Comparison of ENCODE assay signal across 18 cellular contexts in genomic region chr6:28920281-28920680, GRCh38. TPM values are rescaled to one million over a fixed set of nuclear protein-coding genes. Genes with fewer than 3 reads are reported as not detected.
DNase-seq lines count a peak whose midpoint lies in the region; ATAC-seq, FAIRE-seq and TF ChIP-seq lines count a peak whose summit lies in the region.
"Had no signal": no experiment of that assay in that cellular context is flagged by ENCODE, and none has a peak within 500 bp of the region (broad histone marks: within the 10 kb centered on the region; RNA-seq: fewer than 3 reads in every experiment).

No MANE protein-coding gene starts in this region.

- SMC1A ChIA-PET in GM12878 (lab: Charles Lee; ENCODE audit: uncharacterized antibody, unreplicated experiment): interaction anchor here (1.3 to 1.4 kb wide), 2 partner anchors 10 to 39 kb away, joined by 3 read pairs; no protein-coding TSS in a partner anchor

- no TSS peak for BruUV-seq in GM12878 (replicated peaks; lab: Mats Ljungman, UMichigan)

- DNase-seq in activated T-cell treated with anti-CD3 and anti-CD28 coated beads, Interleukin-2, amount 50 U/mL, for 4 hours: no peak
- no peak for DNase-seq in activated T-cell treated with anti-CD3 and anti-CD28 coated beads, Interleukin-2, amount 50 U/mL, for 48 hours
- DNase-seq in GM23338 (ENCODE audit: low spot score): no peak
- DNase-seq in GM12878 (ENCODE audit: low read depth, low spot score): no peak
- DNase-seq in neural progenitor cell (ENCODE audit: low spot score): no peak
- no peak for DNase-seq in NOMO-1 treated with dmso at 0.1 percent for 144 hours (lab: John Stamatoyannopoulos, UW; ENCODE audit: unreplicated experiment)
- DNase-seq in medulla oblongata (ENCODE audit: extremely low spot score): no peak
- DNase-seq in prostate gland (ENCODE audit: low spot score): no peak
- DNase-seq: activated gamma-delta T cell treated with Interleukin-2 at 50 U/mL for 16 hours; HCEC 1CT; mesenchymal stem cell; NCI-H187 treated with DMSO at 0.1 percent for 48 hours; NCI-H345; nucleus accumbens; stimulated activated naive CD8-positive, alpha-beta T cell treated with anti-CD3 and anti-CD28 coated beads, Interleukin-15, Interleukin-2, amounts not matched to agents 100 U/mL and 50 U/mL, for 24 hours; SW 1271; upper lobe of right lung had no signal

- in situ Hi-C loops in GM12878 (cut with MboI): no loop called here

- H2AFZ ChIP-seq in GM23338 (no peak overlapping the region), GM12878 (ENCODE audit: control insufficient read depth, low read depth, low read length) (no peak overlapping the region), neural progenitor cell (replicated peaks) (no peak overlapping the region)

- POLR2A ChIA-PET in GM12878 (lab: Charles Lee): interaction anchor here (0.6 kb wide), 1 partner anchor 525 kb away, joined by 6 read pairs; no protein-coding TSS in a partner anchor

- no peak for FAIRE-seq in GM12878 (lab: Jason Lieb, UNC)
- FAIRE-seq: keratinocyte had no signal

- H3K27ac Mint-ChIP-seq in GM23338 (no peak overlapping the region), neural progenitor cell (no peak overlapping the region)

- H3F3A ChIP-seq in GM23338 (replicated peaks; ENCODE audit: low read depth): no peaks in the 10 kb centered on the region; the same call in 1 of the 2 replicates
- H3F3A ChIP-seq in neural progenitor cell (ENCODE audit: low read depth): peaks cover 13% of the 10 kb centered on the region

- TF ChIP-seq POLR2A in GM12878 (IDR thresholded peaks at IDR 0.05; ENCODE audit: low read depth, low read length) (no peak), prostate gland (IDR thresholded peaks at IDR 0.05) (no peak)

- RAD21 ChIA-PET in GM12878 (lab: Charles Lee; ENCODE audit: unreplicated experiment): no interaction called here

- peaks cover 41% of the 10 kb centered on the region for H3K36me3 Mint-ChIP-seq in activated T-cell treated with anti-CD3 and anti-CD28 coated beads, Interleukin-2, amount 50 U/mL, for 4 hours (ENCODE audit: insufficient read depth)
- peaks cover 68% of the 10 kb centered on the region for H3K36me3 Mint-ChIP-seq in GM23338 (ENCODE audit: low read depth)
- H3K36me3 Mint-ChIP-seq in neural progenitor cell: peaks cover 37% of the 10 kb centered on the region

- H3K9me3 Mint-ChIP-seq in activated T-cell treated with anti-CD3 and anti-CD28 coated beads, Interleukin-2, amount 50 U/mL, for 4 hours: no peaks in the 10 kb centered on the region
- H3K9me3 Mint-ChIP-seq in GM23338 (no peaks in the 10 kb centered on the region; the same call in 2 of the 3 replicates), neural progenitor cell (no peaks in the 10 kb centered on the region)

- H3K9ac ChIP-seq in GM12878 (ENCODE audit: control insufficient read depth, insufficient read depth, low read length): peak overlapping the region; percentile 14; the same call in 1 of the 2 replicates
- no peak overlapping the region for H3K9ac ChIP-seq in neural progenitor cell

- H3K27ac ChIP-seq in GM23338 (ENCODE audit: low read depth): no peak overlapping the region
- H3K27ac ChIP-seq in GM12878 (ENCODE audit: control insufficient read depth, insufficient read depth): no peak overlapping the region
- H3K27ac ChIP-seq in neural progenitor cell: no peak overlapping the region
- H3K27ac ChIP-seq in prostate gland: no peak overlapping the region
- H3K27ac ChIP-seq: upper lobe of right lung had no signal

- H3K79me2 ChIP-seq in GM23338 (replicated peaks; ENCODE audit: insufficient read depth) (peaks cover 70% of the 10 kb centered on the region), GM12878 (ENCODE audit: control insufficient read depth, insufficient read depth, low read length) (peaks cover 49% of the 10 kb centered on the region), neural progenitor cell (ENCODE audit: low read depth) (peaks cover 80% of the 10 kb centered on the region)

- H3K9me2 ChIP-seq in GM23338 (ENCODE audit: insufficient read depth): no peaks in the 10 kb centered on the region

- intact Hi-C loops in GM12878 (cut with micrococcal nuclease; ENCODE audit: unreplicated experiment): no loop called here
- intact Hi-C loops in prostate gland (cut with DNase I): no loop called here

- H3K27me3 ChIP-seq in GM23338 (ENCODE audit: insufficient read depth) (no peaks in the 10 kb centered on the region), GM12878 (replicated peaks in 1 of 2; ENCODE audit: control insufficient read depth in 2 of 2, insufficient read depth in 2 of 2, low read length in 1 of 2) (no peaks in the 10 kb centered on the region), neural progenitor cell (no peaks in the 10 kb centered on the region), prostate gland (replicated peaks; ENCODE audit: insufficient read depth) (no peaks in the 10 kb centered on the region)
- H3K27me3 ChIP-seq: upper lobe of right lung had no signal

- H3K4me3 ChIP-seq in GM23338 (no peak overlapping the region), GM12878 (no peak overlapping the region), neural progenitor cell (no peak overlapping the region), prostate gland (no peak overlapping the region)
- H3K4me3 ChIP-seq: upper lobe of right lung had no signal

- no peak for TF ChIP-seq EP300 in GM12878 (IDR thresholded peaks at IDR 0.05; ENCODE audit: borderline replicate concordance in 1 of 2, control insufficient read depth in 1 of 2, low read depth in 2 of 2, low read length in 2 of 2)

- CTCF ChIA-PET in GM12878 (lab: Yijun Ruan, JAX): interaction anchor here (1.3 kb wide), 1 partner anchor 17 kb away, joined by 4 read pairs; no protein-coding TSS in a partner anchor

- H3K4me3 Mint-ChIP-seq in activated T-cell treated with anti-CD3 and anti-CD28 coated beads, Interleukin-2, amount 50 U/mL, for 4 hours: peak overlapping the region; percentile 52
- H3K4me3 Mint-ChIP-seq in GM23338: peak overlapping the region; percentile 10; the same call in 2 of the 3 replicates
- H3K4me3 Mint-ChIP-seq in neural progenitor cell: peak overlapping the region; percentile 56

- H3K4me1 ChIP-seq in GM23338 (ENCODE audit: insufficient read depth) (peaks cover 20% of the 10 kb centered on the region), GM12878 (ENCODE audit: control insufficient read depth, insufficient read depth, low read length) (peaks cover 17% of the 10 kb centered on the region), neural progenitor cell (peaks cover 21% of the 10 kb centered on the region), prostate gland (replicated peaks) (no peaks in the 10 kb centered on the region)

- H3K4me2 ChIP-seq in GM23338 (no peak overlapping the region), GM12878 (ENCODE audit: control insufficient read depth, insufficient read depth) (peak overlapping the region; percentile 26; the same call in 1 of the 2 replicates), neural progenitor cell (no peak overlapping the region)

- no peak for ATAC-seq in activated T-cell treated with anti-CD3 and anti-CD28 coated beads, Interleukin-2, amount 50 U/mL, for 4 hours
- ATAC-seq in GM23338 (no peak), GM12878 (no peak)
- ATAC-seq: stimulated activated naive CD8-positive, alpha-beta T cell treated with anti-CD3 and anti-CD28 coated beads, Interleukin-15, Interleukin-2, amounts not matched to agents 100 U/mL and 50 U/mL, for 24 hours; upper lobe of right lung had no signal

- TF ChIP-seq RAD21 in GM12878 (IDR thresholded peaks at IDR 0.05; ENCODE audit: insufficient read depth, low read depth, low read length): no peak

- H3K4me1 Mint-ChIP-seq in activated T-cell treated with anti-CD3 and anti-CD28 coated beads, Interleukin-2, amount 50 U/mL, for 4 hours (ENCODE audit: low read depth): peaks cover 47% of the 10 kb centered on the region
- H3K4me1 Mint-ChIP-seq in GM23338: peaks cover 22% of the 10 kb centered on the region
- H3K4me1 Mint-ChIP-seq in neural progenitor cell: peaks cover 17% of the 10 kb centered on the region

- H3K36me3 ChIP-seq in GM23338 (ENCODE audit: insufficient read depth): peaks cover 48% of the 10 kb centered on the region
- H3K36me3 ChIP-seq in GM12878 (ENCODE audit: control insufficient read depth in 2 of 2, insufficient read depth in 2 of 2, low read length in 1 of 2): peaks cover 10 to 26% of the 10 kb centered on the region in 2 experiments
- peaks cover 9% of the 10 kb centered on the region for H3K36me3 ChIP-seq in neural progenitor cell
- peaks cover 0 to 5% of the 10 kb centered on the region in 2 donors for H3K36me3 ChIP-seq in prostate gland

- 95% methylated on average over 1 of the region's 1 CpG for WGBS in GM12878 (ENCODE audit: insufficient coverage, insufficient replicate concordance, low lambda C conversion rate, missing lambda C conversion rate)
- WGBS in prostate gland: 97% methylated on average over 1 of the region's 1 CpG

- no peak for TF ChIP-seq CTCF in GM23338 (conservative IDR thresholded peaks at IDR 0.05; ENCODE audit: low read depth in 2 of 2)
- no peak for TF ChIP-seq CTCF in GM12878 (IDR thresholded peaks at IDR 0.05 in 2 of 3, conservative IDR thresholded peaks at IDR 0.05 in 1 of 3; ENCODE audit: control insufficient read depth in 2 of 3, extremely low read depth in 1 of 3, insufficient read depth in 1 of 3, low read depth in 3 of 3, low read length in 3 of 3)
- TF ChIP-seq CTCF in neural progenitor cell (IDR thresholded peaks at IDR 0.05): no peak
- TF ChIP-seq CTCF in prostate gland (IDR thresholded peaks at IDR 0.05): no peak

- peaks cover 58% of the 10 kb centered on the region for H4K20me1 ChIP-seq in GM23338 (replicated peaks; ENCODE audit: insufficient read depth)
- no peaks in the 10 kb centered on the region for H4K20me1 ChIP-seq in GM12878 (ENCODE audit: control insufficient read depth, insufficient read depth)
- H4K20me1 ChIP-seq in neural progenitor cell (ENCODE audit: low read depth): peaks cover 44% of the 10 kb centered on the region

- H3K27me3 Mint-ChIP-seq in activated T-cell treated with anti-CD3 and anti-CD28 coated beads, Interleukin-2, amount 50 U/mL, for 4 hours (ENCODE audit: low read depth): no peaks in the 10 kb centered on the region
- peaks cover 22% of the 10 kb centered on the region for H3K27me3 Mint-ChIP-seq in GM23338 (ENCODE audit: insufficient read depth, low read depth, poor library complexity)
- no peaks in the 10 kb centered on the region for H3K27me3 Mint-ChIP-seq in neural progenitor cell (ENCODE audit: insufficient read depth, low read depth)

- H3K9me3 ChIP-seq in GM12878 (replicated peaks; ENCODE audit: control insufficient read depth, insufficient read depth, low read length) (no peaks in the 10 kb centered on the region), neural progenitor cell (ENCODE audit: low read depth) (no peaks in the 10 kb centered on the region), prostate gland (no peaks in the 10 kb centered on the region)
- H3K9me3 ChIP-seq: upper lobe of right lung had no signal

RNA-seq across cellular contexts. Expression of gene TRIM27, which starts 3.5 kb away (rescaled TPM):
- total RNA-seq in activated T-cell treated with anti-CD3 and anti-CD28 coated beads, Interleukin-2, amount 50 U/mL, for 4 hours: 10 to 100 TPM; 54.7 to 64.4 (median 58.4) TPM
- 98.4 and 127 TPM in 2 replicates for total RNA-seq in GM23338 (2014; rRNA removed; shearing (Covaris generic))
- polyA plus RNA-seq in GM23338 (2016; fragmentation: Nextera tagmentation; extraction: Ambion mirVana) (43.1 and 47.9 TPM in 2 replicates), GM12878 (2011; rRNA removed) (66.3 and 74.7 TPM in 2 replicates), GM12878 (2014; fragmentation: Illumina TruSeq; extraction: Trizol) (47.5 and 52.6 TPM in 2 replicates), GM12878 (2014; fragmentation: Nextera tagmentation; extraction: Ambion mirVana) (10 to 100 TPM; 18.5 to 27.9 TPM), GM12878 (2014; rRNA removed) (51.4 and 56.9 TPM in 2 replicates), GM12878 (2016; fragmentation: Nextera tagmentation; extraction: Ambion mirVana) (10 to 100 TPM; 59.1 to 63.8 TPM)
- 133 and 137 TPM in 2 replicates for total RNA-seq in GM12878 (2013; cell fraction: nucleolus; rRNA removed)
- total RNA-seq in GM12878 (2014; rRNA removed) (68.8 and 72.2 TPM in 2 replicates), GM12878 (2014; rRNA removed; fragmentation: Illumina TruSeq; extraction: Trizol) (60.2 and 63.7 TPM in 2 replicates), GM12878 (2021) (53.6 and 55.6 TPM in 2 replicates), neural progenitor cell (ENCODE audit: low replicate concordance) (69.0 and 94.5 TPM in 2 replicates), prostate gland (10 to 100 TPM; 79.2 to 85.7 TPM)
- 27.2 TPM for polyA plus RNA-seq in GM12878 (2011; ENCODE audit: low read depth)
- polyA plus RNA-seq in GM12878 (2011; cell fraction: cytosol; rRNA removed): 58.3 and 67.5 TPM in 2 replicates
- polyA plus RNA-seq in GM12878 (2011; cell fraction: nucleus; rRNA removed): 82.3 and 106 TPM in 2 replicates
- 24.9 and 32.2 TPM in 2 replicates for polyA plus RNA-seq in GM12878 (2012)
- polyA minus RNA-seq in GM12878 (2011; rRNA and poly(A)+ RNA removed): 81.9 and 93.1 TPM in 2 replicates
- polyA minus RNA-seq in GM12878 (2011; cell fraction: cytosol; rRNA and poly(A)+ RNA removed): 19.5 and 34.5 TPM in 2 replicates
- 40.5 and 72.7 TPM in 2 replicates for polyA minus RNA-seq in GM12878 (2011; cell fraction: nucleus; rRNA and poly(A)+ RNA removed)
